In genomic region chr4:54274786-54275503, GRCh38 we compare ENCODE assay signal across 14 cellular contexts. TPM values are rescaled to one million over a fixed set of nuclear protein-coding genes. Genes with fewer than 3 reads are reported as not detected.
"Had no signal": no experiment of that assay in that cellular context is flagged by ENCODE, and none has a peak within 500 bp of the region (broad histone marks: within the 10 kb centered on the region; RNA-seq: fewer than 3 reads in every experiment).

No MANE protein-coding gene starts in this region.

- H3K4me1 Mint-ChIP-seq: nephron had no signal

- H3K27ac Mint-ChIP-seq: activated CD4-positive, alpha-beta T cell treated with anti-CD3 and anti-CD28 coated beads, Interleukin-2, amount 10 ng/mL, durations not matched to agents 7 days and 5 days; activated naive CD4-positive, alpha-beta T cell treated with anti-CD3 and anti-CD28 coated beads, Interleukin-2, amount 50 U/mL, for 72 hours; nephron had no signal

- DNase-seq: activated CD4-positive, alpha-beta T cell treated with anti-CD3 and anti-CD28 coated beads, Interleukin-2, amount 10 ng/mL, durations not matched to agents 7 days and 5 days; activated CD8-positive, alpha-beta memory T cell treated with anti-CD3 and anti-CD28 coated beads, Interleukin-2, amount 50 U/mL, for 4 hours; activated gamma-delta T cell treated with Interleukin-2 at 50 U/mL for 16 hours; activated T-cell treated with anti-CD3 and anti-CD28 coated beads, Interleukin-2, amount 50 U/mL, for 48 hours; amniotic stem cell; foreskin melanocyte; glutamatergic neuron; left lung; midbrain; stimulated activated naive CD8-positive, alpha-beta T cell treated with anti-CD3 and anti-CD28 coated beads, Interleukin-15, amount 100 ng/mL, for 72 hours; trophoblast cell had no signal

- H3K4me3 ChIP-seq: left lung, suprapubic skin had no signal

- H3K27me3 ChIP-seq: left lung, suprapubic skin had no signal

- H3K27ac ChIP-seq: left lung, suprapubic skin had no signal

- H3K4me3 Mint-ChIP-seq: activated CD4-positive, alpha-beta T cell treated with anti-CD3 and anti-CD28 coated beads, Interleukin-2, amount 10 ng/mL, durations not matched to agents 7 days and 5 days; nephron; stimulated activated naive CD8-positive, alpha-beta T cell treated with anti-CD3 and anti-CD28 coated beads, Interleukin-15, amount 100 ng/mL, for 72 hours had no signal

- H3K36me3 Mint-ChIP-seq: activated naive CD4-positive, alpha-beta T cell treated with anti-CD3 and anti-CD28 coated beads, Interleukin-2, amount 50 U/mL, for 72 hours had no signal

- H3K9me3 ChIP-seq: left lung, suprapubic skin had no signal

- H3K9me3 Mint-ChIP-seq: activated naive CD4-positive, alpha-beta T cell treated with anti-CD3 and anti-CD28 coated beads, Interleukin-2, amount 50 U/mL, for 72 hours; nephron; stimulated activated naive CD8-positive, alpha-beta T cell treated with anti-CD3 and anti-CD28 coated beads, Interleukin-15, amount 100 ng/mL, for 72 hours had no signal

- H3K36me3 ChIP-seq: left lung had no signal

RNA-seq across cellular contexts. Expression of gene PDGFRA, which starts 45.9 kb away (rescaled TPM):
- total RNA-seq: activated CD4-positive, alpha-beta T cell treated with anti-CD3 and anti-CD28 coated beads, Interleukin-2, amount 10 ng/mL, durations not matched to agents 7 days and 5 days had no signal
